17 cellular contexts compared by ENCODE assay signal in genomic region chr1:30685796-30686165, GRCh38. TPM values are rescaled to one million over a fixed set of nuclear protein-coding genes. Genes with fewer than 3 reads are reported as not detected.
DNase-seq lines count a peak whose midpoint lies in the region; ATAC-seq and TF ChIP-seq lines count a peak whose summit lies in the region.
"Had no signal": no experiment of that assay in that cellular context is flagged by ENCODE, and none has a peak within 500 bp of the region (broad histone marks: within the 10 kb centered on the region; RNA-seq: fewer than 3 reads in every experiment).

No MANE protein-coding gene starts in this region.

- intact Hi-C loops in CD8-positive, alpha-beta T cell (cut with DNase I, micrococcal nuclease) = no loop called here

- POLR2A ChIA-PET in CD8-positive, alpha-beta T cell (lab: Charles Lee) = no interaction called here

- peaks cover 27% of the 10 kb centered on the region for H3K27me3 Mint-ChIP-seq in CD8-positive, alpha-beta T cell (ENCODE audit: low read depth)
- peaks cover 63% of the 10 kb centered on the region for H3K27me3 Mint-ChIP-seq in nephron progenitor cell (ENCODE audit: low read depth, poor library complexity)

- peaks cover 10% of the 10 kb centered on the region for H3K4me1 ChIP-seq in CD8-positive, alpha-beta T cell (ENCODE audit: insufficient read depth, low read length)
- H3K4me1 ChIP-seq in NT2/D1 (ENCODE audit: insufficient read depth, insufficient read length) (peaks cover 30% of the 10 kb centered on the region), hepatocyte (ENCODE audit: insufficient read depth) (no peaks in the 10 kb centered on the region), suprapubic skin (peaks cover 8% of the 10 kb centered on the region)

- peak overlapping the region; percentile 75 for H3K4me2 ChIP-seq in hepatocyte

- no peaks in the 10 kb centered on the region for H3K9me3 ChIP-seq in CD8-positive, alpha-beta T cell (ENCODE audit: low read length)
- H3K9me3 ChIP-seq in NT2/D1 (ENCODE audit: insufficient read depth, low read length) (peaks cover 2% of the 10 kb centered on the region; the same call in 1 of the 2 replicates), hepatocyte (ENCODE audit: low read depth) (no peaks in the 10 kb centered on the region), suprapubic skin (no peaks in the 10 kb centered on the region)
- H3K9me3 ChIP-seq: breast epithelium had no signal

- TF ChIP-seq CTCF in CD8-positive, alpha-beta T cell (IDR thresholded peaks at IDR 0.05) = no peak
- TF ChIP-seq CTCF in hepatocyte (IDR thresholded peaks at IDR 0.05; ENCODE audit: poor library complexity) (no peak), nephron progenitor cell (IDR thresholded peaks at IDR 0.05) (no peak), suprapubic skin (IDR thresholded peaks at IDR 0.05) (no peak)

- TF ChIP-seq POLR2A in suprapubic skin (IDR thresholded peaks at IDR 0.05) = no peak

- H3K9ac ChIP-seq in NT2/D1 (ENCODE audit: insufficient read length, low read depth) = peak overlapping the region; percentile 74

- no peaks in the 10 kb centered on the region for H3K36me3 ChIP-seq in CD8-positive, alpha-beta T cell (ENCODE audit: insufficient read depth, low read length)
- no peaks in the 10 kb centered on the region for H3K36me3 ChIP-seq in NT2/D1 (ENCODE audit: insufficient read depth, insufficient read length, low read length)
- H3K36me3 ChIP-seq in hepatocyte (replicated peaks; ENCODE audit: insufficient read depth, low read depth) = no peaks in the 10 kb centered on the region
- H3K36me3 ChIP-seq in suprapubic skin = no peaks in the 10 kb centered on the region
- H3K36me3 ChIP-seq: breast epithelium had no signal

- H3K27ac ChIP-seq in CD8-positive, alpha-beta T cell (ENCODE audit: low read depth, low read length) = no peak overlapping the region
- peak overlapping the region; percentile 73 for H3K27ac ChIP-seq in hepatocyte
- no peak overlapping the region for H3K27ac ChIP-seq in suprapubic skin
- H3K27ac ChIP-seq: HL-60 had no signal

- no peak for TF ChIP-seq EP300 in suprapubic skin (IDR thresholded peaks at IDR 0.05)

- WGBS in hepatocyte (ENCODE audit: low lambda C conversion rate, missing lambda C conversion rate) = 30% methylated on average over 8 of the region's 11 CpGs
- WGBS in suprapubic skin = 75% methylated on average over 6 of the region's 11 CpGs

- no peaks in the 10 kb centered on the region for H3K9me3 Mint-ChIP-seq in CD8-positive, alpha-beta T cell
- no peaks in the 10 kb centered on the region for H3K9me3 Mint-ChIP-seq in nephron progenitor cell
- H3K9me3 Mint-ChIP-seq: activated CD4-positive, alpha-beta T cell treated with anti-CD3 and anti-CD28 coated beads, Interleukin-2, amount 10 ng/mL, durations not matched to agents 7 days and 5 days had no signal

- no peaks in the 10 kb centered on the region for H3K36me3 Mint-ChIP-seq in CD8-positive, alpha-beta T cell
- H3K36me3 Mint-ChIP-seq in nephron progenitor cell (ENCODE audit: low read depth) = no peaks in the 10 kb centered on the region

- H3K4me3 Mint-ChIP-seq in CD8-positive, alpha-beta T cell = peak overlapping the region; percentile 50
- peak overlapping the region; percentile 54 for H3K4me3 Mint-ChIP-seq in nephron progenitor cell
- H3K4me3 Mint-ChIP-seq: activated CD4-positive, alpha-beta T cell treated with anti-CD3 and anti-CD28 coated beads, Interleukin-2, amount 10 ng/mL, durations not matched to agents 7 days and 5 days had no signal

- H3K4me3 ChIP-seq in CD8-positive, alpha-beta T cell (ENCODE audit: low read depth, low read length) = no peak overlapping the region
- H3K4me3 ChIP-seq in NT2/D1 (ENCODE audit: insufficient read length, low read depth) (peak overlapping the region; percentile 41), hepatocyte (no peak overlapping the region), suprapubic skin (no peak overlapping the region)
- H3K4me3 ChIP-seq: GM12878 had no signal

- H4K20me1 ChIP-seq in hepatocyte (ENCODE audit: insufficient read depth, poor library complexity, severe bottlenecking) = no peaks in the 10 kb centered on the region

- no peak for DNase-seq in CD8-positive, alpha-beta T cell
- DNase-seq in NT2/D1 (ENCODE audit: low read depth, low spot score) = peak; percentile 32
- DNase-seq in hepatocyte (ENCODE audit: low spot score) = no peak
- DNase-seq in nephron progenitor cell = no peak
- no peak for DNase-seq in suprapubic skin (ENCODE audit: low spot score in 2 of 2)
- DNase-seq in NCI-H446 (lab: John Stamatoyannopoulos, UW) = no peak
- DNase-seq: activated CD4-positive, alpha-beta T cell treated with anti-CD3 and anti-CD28 coated beads, Interleukin-2, amount 10 ng/mL, durations not matched to agents 7 days and 5 days; activated CD8-positive, alpha-beta memory T cell treated with anti-CD3 and anti-CD28 coated beads, Interleukin-2, amount 50 U/mL, for 48 hours; NCI-H2107 had no signal

- H3K27me3 ChIP-seq in CD8-positive, alpha-beta T cell (ENCODE audit: insufficient read depth, low read length) = no peaks in the 10 kb centered on the region
- H3K27me3 ChIP-seq in NT2/D1 (ENCODE audit: insufficient read depth, insufficient read length) (peaks cover 23% of the 10 kb centered on the region), hepatocyte (peaks cover 22% of the 10 kb centered on the region), suprapubic skin (peaks cover 30% of the 10 kb centered on the region)

- H3K79me2 ChIP-seq in hepatocyte = no peaks in the 10 kb centered on the region

- H3K27ac Mint-ChIP-seq in CD8-positive, alpha-beta T cell = no peak overlapping the region
- H3K27ac Mint-ChIP-seq in nephron progenitor cell = no peak overlapping the region
- H3K27ac Mint-ChIP-seq: activated CD4-positive, alpha-beta T cell treated with anti-CD3 and anti-CD28 coated beads, Interleukin-2, amount 10 ng/mL, durations not matched to agents 7 days and 5 days had no signal

- ATAC-seq in CD8-positive, alpha-beta T cell = no peak
- ATAC-seq in GM21529 (IDR thresholded peaks at IDR 0.05; ENCODE audit: unreplicated experiment) = no peak
- no peak for ATAC-seq in GM19324 (IDR thresholded peaks at IDR 0.05; ENCODE audit: low FRiP score, unreplicated experiment)
- ATAC-seq: GM12878, SK-N-SH treated with all-trans-retinoic acid at 6 μM for 48 hours had no signal

- peak overlapping the region; percentile 25 for H2AFZ ChIP-seq in hepatocyte

- CTCF ChIA-PET in CD8-positive, alpha-beta T cell (lab: Charles Lee) = no interaction called here

- H3K4me1 Mint-ChIP-seq in CD8-positive, alpha-beta T cell (ENCODE audit: low read depth) = peaks cover 10% of the 10 kb centered on the region
- peaks cover 64% of the 10 kb centered on the region for H3K4me1 Mint-ChIP-seq in nephron progenitor cell
- H3K4me1 Mint-ChIP-seq: activated CD4-positive, alpha-beta T cell treated with anti-CD3 and anti-CD28 coated beads, Interleukin-2, amount 10 ng/mL, durations not matched to agents 7 days and 5 days had no signal

- no peaks in the 10 kb centered on the region for H3K9me2 ChIP-seq in hepatocyte (replicated peaks; ENCODE audit: insufficient read depth)

RNA-seq across cellular contexts. Expression of gene MATN1, which starts 37.6 kb away (rescaled TPM):
- total RNA-seq in CD8-positive, alpha-beta T cell = 1 to 10 TPM; 6.6 to 7.4 TPM
- 0.47 and 2.0 TPM in 2 replicates for total RNA-seq in hepatocyte
- 3.4 and 3.7 TPM in 2 replicates for polyA plus RNA-seq in hepatocyte
- total RNA-seq in suprapubic skin = under 1 TPM in 1 of 4 donors, not detected in 3; 0.98 TPM
- total RNA-seq: activated CD4-positive, alpha-beta T cell treated with anti-CD3 and anti-CD28 coated beads, Interleukin-2, amount 10 ng/mL, durations not matched to agents 7 days and 5 days; breast epithelium; right cardiac atrium; subcutaneous adipose tissue had no signal
